ENCODE assay signal across 9 cellular contexts in the genomic region with DNA sequence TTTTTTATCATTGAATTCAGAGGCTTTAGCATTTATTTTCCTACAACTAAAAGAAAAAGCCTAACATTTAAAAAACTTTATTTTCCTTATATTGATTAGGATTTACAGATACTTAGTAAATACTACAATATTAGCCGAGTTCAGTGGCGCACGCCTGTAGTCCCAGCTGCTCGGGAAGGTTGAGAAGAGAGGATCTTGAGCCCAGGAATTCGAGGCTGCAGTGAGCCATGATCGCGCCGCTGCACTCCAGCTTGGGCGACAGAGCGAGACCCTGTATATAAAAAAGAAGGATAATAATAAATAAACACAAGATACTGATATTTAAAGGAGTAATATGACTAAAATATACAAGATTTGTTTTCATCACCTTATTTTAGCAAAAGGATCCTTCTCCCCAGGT. TPM values are rescaled to one million over a fixed set of nuclear protein-coding genes. Genes with fewer than 3 reads are reported as not detected.
A peak's percentile ranks its signal among the peaks of the same experiment; 100 is the strongest.
DNase-seq lines count a peak whose midpoint lies in the region; ATAC-seq and TF ChIP-seq lines count a peak whose summit lies in the region.
"Had no signal": no experiment of that assay in that cellular context is flagged by ENCODE, and none has a peak within 500 bp of the region (broad histone marks: within the 10 kb centered on the region; RNA-seq: fewer than 3 reads in every experiment).

No MANE protein-coding gene starts in this region.

- H3K9ac ChIP-seq in adipocyte (ENCODE audit: low read length): peak overlapping the region; percentile 87

- no peak for DNase-seq in activated T-cell treated with anti-CD3 and anti-CD28 coated beads, Interleukin-2, amount 50 U/mL, for 4 hours
- no peak for DNase-seq in activated T-cell treated with anti-CD3 and anti-CD28 coated beads, Interleukin-2, amount 50 U/mL, for 48 hours
- DNase-seq in adipocyte (ENCODE audit: low read depth) (peak; percentile 3), left kidney (ENCODE audit: low read depth, low spot score) (peak; percentile 64), type B pancreatic cell (ENCODE audit: extremely low spot score, unreplicated experiment) (no peak), NCI-H524 treated with DMSO at 0.1 percent for 48 hours (lab: John Stamatoyannopoulos, UW) (no peak), GM19240 (ENCODE audit: insufficient read length, low spot score) (no peak)

- H3K4me1 Mint-ChIP-seq in activated T-cell treated with anti-CD3 and anti-CD28 coated beads, Interleukin-2, amount 50 U/mL, for 4 hours (ENCODE audit: low read depth): peaks cover 12% of the 10 kb centered on the region
- H3K4me1 Mint-ChIP-seq in type B pancreatic cell (ENCODE audit: unreplicated experiment): no peaks in the 10 kb centered on the region

- H3K4me3 ChIP-seq in adipocyte (ENCODE audit: low read length): peak overlapping the region; percentile 88

- no peaks in the 10 kb centered on the region for H3K9me3 ChIP-seq in adipocyte (ENCODE audit: control insufficient read depth, low read length)
- H3K9me3 ChIP-seq: adrenal gland had no signal

- H3K36me3 Mint-ChIP-seq in activated T-cell treated with anti-CD3 and anti-CD28 coated beads, Interleukin-2, amount 50 U/mL, for 4 hours (ENCODE audit: insufficient read depth): peaks cover 3% of the 10 kb centered on the region
- H3K36me3 Mint-ChIP-seq in type B pancreatic cell: peaks cover 9% of the 10 kb centered on the region

- no peak for ATAC-seq in activated T-cell treated with anti-CD3 and anti-CD28 coated beads, Interleukin-2, amount 50 U/mL, for 4 hours
- no peak for ATAC-seq in HG03280 (IDR thresholded peaks at IDR 0.05; ENCODE audit: unreplicated experiment)

- H3K36me3 ChIP-seq in adipocyte (ENCODE audit: control insufficient read depth, insufficient read depth, low read length, severe bottlenecking): no peaks in the 10 kb centered on the region
- H3K36me3 ChIP-seq: adrenal gland had no signal

- peak overlapping the region; percentile 99 for H3K4me3 Mint-ChIP-seq in activated T-cell treated with anti-CD3 and anti-CD28 coated beads, Interleukin-2, amount 50 U/mL, for 4 hours
- peak overlapping the region; percentile 99 for H3K4me3 Mint-ChIP-seq in type B pancreatic cell

- no peaks in the 10 kb centered on the region for H3K27me3 Mint-ChIP-seq in activated T-cell treated with anti-CD3 and anti-CD28 coated beads, Interleukin-2, amount 50 U/mL, for 4 hours (ENCODE audit: low read depth)
- no peaks in the 10 kb centered on the region for H3K27me3 Mint-ChIP-seq in type B pancreatic cell

- H3K4me1 ChIP-seq in adipocyte (ENCODE audit: control insufficient read depth, insufficient read depth, low read length): peaks cover 3% of the 10 kb centered on the region
- H3K4me1 ChIP-seq: adrenal gland had no signal

- H3K27me3 ChIP-seq in adipocyte (replicated peaks; ENCODE audit: control insufficient read depth, insufficient read depth, low read length): peaks cover 3% of the 10 kb centered on the region
- H3K27me3 ChIP-seq: adrenal gland had no signal

- H3K9me3 Mint-ChIP-seq in activated T-cell treated with anti-CD3 and anti-CD28 coated beads, Interleukin-2, amount 50 U/mL, for 4 hours: no peaks in the 10 kb centered on the region
- no peaks in the 10 kb centered on the region for H3K9me3 Mint-ChIP-seq in type B pancreatic cell

- no peak for TF ChIP-seq CTCF in type B pancreatic cell (conservative IDR thresholded peaks at IDR 0.05)

- peak overlapping the region; percentile 100 for H3K27ac Mint-ChIP-seq in type B pancreatic cell

RNA-seq across cellular contexts. Expression of a gene that starts 0.7 kb away (rescaled TPM):
- total RNA-seq in activated T-cell treated with anti-CD3 and anti-CD28 coated beads, Interleukin-2, amount 50 U/mL, for 4 hours: 10 to 100 TPM; 14.5 to 16.5 (median 16.3) TPM
- 12.4 and 16.4 TPM in 2 replicates for total RNA-seq in type B pancreatic cell (ENCODE audit: low replicate concordance)

RNA-seq across cellular contexts. Expression of a gene that starts 18.1 kb away (rescaled TPM):
- 10 to 100 TPM; 23.7 to 27.5 (median 24.9) TPM for total RNA-seq in activated T-cell treated with anti-CD3 and anti-CD28 coated beads, Interleukin-2, amount 50 U/mL, for 4 hours
- total RNA-seq in type B pancreatic cell (ENCODE audit: low replicate concordance): 12.7 and 16.9 TPM in 2 replicates

RNA-seq across cellular contexts. Expression of a gene that starts 18.2 kb away (rescaled TPM):
- 10 to 100 TPM; 82.4 to 87.4 (median 83.8) TPM for total RNA-seq in activated T-cell treated with anti-CD3 and anti-CD28 coated beads, Interleukin-2, amount 50 U/mL, for 4 hours
- total RNA-seq in type B pancreatic cell (ENCODE audit: low replicate concordance): 81.9 and 117 TPM in 2 replicates

RNA-seq across cellular contexts. Expression of a gene that starts 42.2 kb away (rescaled TPM):
- total RNA-seq in activated T-cell treated with anti-CD3 and anti-CD28 coated beads, Interleukin-2, amount 50 U/mL, for 4 hours: not detected
- 0.92 TPM in 1 of 2 replicates, not detected in the other for total RNA-seq in type B pancreatic cell (ENCODE audit: low replicate concordance)
- total RNA-seq: adrenal gland had no signal

Comparison
In these comparisons a context has a peak if more than half of its experiments do, and no peak if none do; other contexts are left out.
1. DNase-seq: peak in adipocyte (single experiment) and left kidney (single experiment); none in activated T-cell treated with anti-CD3 and anti-CD28 coated beads, Interleukin-2, amount 50 U/mL, for 4 hours (single experiment), activated T-cell treated with anti-CD3 and anti-CD28 coated beads, Interleukin-2, amount 50 U/mL, for 48 hours (0 of 2), type B pancreatic cell (single experiment), NCI-H524 treated with DMSO at 0.1 percent for 48 hours (single experiment) and GM19240 (single experiment).